Comparison of ENCODE assay signal across 8 cellular contexts in genomic region chr9:134025606-134026541, GRCh38. TPM values are rescaled to one million over a fixed set of nuclear protein-coding genes. Genes with fewer than 3 reads are reported as not detected.
DNase-seq lines count a peak whose midpoint lies in the region; ATAC-seq and TF ChIP-seq lines count a peak whose summit lies in the region.

No MANE protein-coding gene starts in this region.

- H3K4me3 ChIP-seq in ACC112 (ENCODE audit: low read depth, low read length): peak overlapping the region; percentile 94
- peak overlapping the region; percentile 70 for H3K4me3 ChIP-seq in NT2/D1 (ENCODE audit: insufficient read length, low read depth)
- H3K4me3 ChIP-seq in testis: peak overlapping the region; percentile 85 to 86

- no peaks in the 10 kb centered on the region for H3K4me1 ChIP-seq in ACC112 (ENCODE audit: control insufficient read depth, insufficient read depth, low read length, unreplicated experiment)
- peaks cover 11% of the 10 kb centered on the region for H3K4me1 ChIP-seq in NT2/D1 (ENCODE audit: insufficient read depth, insufficient read length)
- H3K4me1 ChIP-seq in testis: peaks cover 15% of the 10 kb centered on the region

- ATAC-seq in GM18505 (IDR thresholded peaks at IDR 0.05; ENCODE audit: unreplicated experiment) (peak; percentile 41), HG03025 (IDR thresholded peaks at IDR 0.05; ENCODE audit: low FRiP score, unreplicated experiment) (peak; percentile 31)

- no peaks in the 10 kb centered on the region; the same call in 1 of the 2 replicates for H3K36me3 ChIP-seq in ACC112 (ENCODE audit: insufficient read depth, low read length)
- peaks cover 47% of the 10 kb centered on the region for H3K36me3 ChIP-seq in NT2/D1 (ENCODE audit: insufficient read depth, insufficient read length, low read length)
- H3K36me3 ChIP-seq in testis (ENCODE audit: low read depth, missing control alignments): no peaks in the 10 kb centered on the region

- TF ChIP-seq POLR2A in GM18505 (IDR thresholded peaks at IDR 0.05; ENCODE audit: borderline replicate concordance, extremely low read depth, insufficient read depth, insufficient read length) (no peak), testis (IDR thresholded peaks at IDR 0.05) (no peak)

- no peaks in the 10 kb centered on the region for H3K9me3 ChIP-seq in NT2/D1 (ENCODE audit: insufficient read depth, low read length)
- H3K9me3 ChIP-seq in testis: no peaks in the 10 kb centered on the region

- H3K9ac ChIP-seq in NT2/D1 (ENCODE audit: insufficient read length, low read depth): peak overlapping the region; percentile 79

- no peaks in the 10 kb centered on the region for H3K27me3 Mint-ChIP-seq in neural crest cell (ENCODE audit: low read depth)

- peak overlapping the region; percentile 80 for H3K4me3 Mint-ChIP-seq in neural crest cell

- intact Hi-C loops in testis (cut with DNase I; ENCODE audit: low total_unique reads): no loop called here

- peak overlapping the region; percentile 93 for H2AFZ ChIP-seq in ACC112 (ENCODE audit: low read length, unreplicated experiment)

- no peaks in the 10 kb centered on the region for H3K9me3 Mint-ChIP-seq in neural crest cell

- no peaks in the 10 kb centered on the region for H3K27me3 ChIP-seq in ACC112 (ENCODE audit: insufficient read depth, low read length)
- H3K27me3 ChIP-seq in NT2/D1 (ENCODE audit: insufficient read depth, insufficient read length): no peaks in the 10 kb centered on the region
- no peaks in the 10 kb centered on the region for H3K27me3 ChIP-seq in testis

- H3K79me2 ChIP-seq in ACC112 (ENCODE audit: control insufficient read depth, insufficient read depth, low read length, unreplicated experiment): no peaks in the 10 kb centered on the region

- 0 to 11% methylated on average over 12 to 66 of the region's 66 CpGs for whole genome bisulfite sequencing in testis, 2 donors

- H3K4me1 Mint-ChIP-seq in neural crest cell: peaks cover 29% of the 10 kb centered on the region

- H3K27ac ChIP-seq in ACC112 (ENCODE audit: low read depth, low read length): peak overlapping the region; percentile 26
- peak overlapping the region; percentile 63 to 83 for H3K27ac ChIP-seq in testis

- peak; percentile 48 for TF ChIP-seq CTCF in neural crest cell (conservative IDR thresholded peaks at IDR 0.05)
- TF ChIP-seq CTCF in testis (IDR thresholded peaks at IDR 0.05): no peak

- DNase-seq in NT2/D1 (ENCODE audit: low read depth, low spot score) (peak; percentile 25), fibroblast of peridontal ligament (ENCODE audit: extremely low read depth) (peak; percentile 18), neural crest cell (ENCODE audit: low read depth, low spot score) (peak; percentile 49), testis (peak; percentile 29)
- DNase-seq in activated T-cell treated with anti-CD3 and anti-CD28 coated beads, Interleukin-2, amount 50 U/mL, for 48 hours: peak; percentile 70 to 73

- H3K27ac Mint-ChIP-seq in neural crest cell (ENCODE audit: unreplicated experiment): no peak overlapping the region

- peaks cover 4% of the 10 kb centered on the region for H3K36me3 Mint-ChIP-seq in neural crest cell (ENCODE audit: low read depth)

RNA-seq across cellular contexts. Expression of gene BRD3OS, which starts 0.6 kb away (rescaled TPM):
- 25.9 and 30.7 TPM in 2 replicates for total RNA-seq in neural crest cell
- total RNA-seq in testis: 10 to 100 TPM; 18.9 to 19.0 TPM
- 29.5 TPM for polyA plus RNA-seq in testis (ENCODE audit: insufficient read depth, low read depth, low replicate concordance)

RNA-seq across cellular contexts. Expression of gene VAV2, which starts 33.8 kb away (rescaled TPM):
- 40.6 and 47.0 TPM in 2 replicates for total RNA-seq in neural crest cell
- 10 to 100 TPM; 12.2 to 14.1 TPM for total RNA-seq in testis
- 11.0 TPM for polyA plus RNA-seq in testis (ENCODE audit: insufficient read depth, low read depth, low replicate concordance)

RNA-seq across cellular contexts. Expression of gene BRD3, which starts 42.0 kb away (rescaled TPM):
- 73.2 and 77.6 TPM in 2 replicates for total RNA-seq in neural crest cell
- 10 to 100 TPM; 44.3 to 64.5 TPM for total RNA-seq in testis
- 30.2 TPM for polyA plus RNA-seq in testis (ENCODE audit: insufficient read depth, low read depth, low replicate concordance)

Comparison
In these comparisons a context has a peak if more than half of its experiments do, and no peak if none do; other contexts are left out.
1. Peak in every context shown above with its lines: DNase-seq, ATAC-seq, H3K4me3 ChIP-seq and H3K27ac ChIP-seq.
2. DNase-seq: peak in every context shown above with its lines; median percentile 72 in activated T-cell treated with anti-CD3 and anti-CD28 coated beads, Interleukin-2, amount 50 U/mL, for 48 hours; 49 in neural crest cell; 29 in testis; 25 in NT2/D1; 18 in fibroblast of peridontal ligament.